Comparison of ENCODE assay signal across 28 cellular contexts in the genomic region with DNA sequence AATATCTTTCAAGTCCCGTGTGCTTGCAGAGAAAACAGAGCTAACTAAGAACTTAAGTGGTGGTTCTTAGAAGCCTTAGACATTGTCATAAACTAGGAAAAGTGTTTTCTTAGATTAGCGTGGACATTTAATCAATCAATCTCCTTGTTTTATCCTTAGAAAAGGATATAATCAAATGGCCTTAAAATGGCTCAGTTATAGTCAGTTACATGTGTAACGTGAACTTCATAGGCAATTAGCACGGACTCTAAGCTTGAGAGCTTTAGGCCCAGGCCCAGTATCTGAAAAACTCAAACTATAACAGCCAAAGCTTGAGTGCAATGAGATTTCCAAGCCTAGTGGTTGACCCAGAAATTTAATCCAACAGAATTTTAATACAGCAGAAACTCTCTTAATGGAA.
"Had no signal": no experiment of that assay in that cellular context is flagged by ENCODE, and none has a peak within 500 bp of the region (broad histone marks: within the 10 kb centered on the region; RNA-seq: fewer than 3 reads in every experiment).

No MANE protein-coding gene starts in this region.

- ATAC-seq: activated CD4-positive, alpha-beta T cell treated with anti-CD3 and anti-CD28 coated beads for 36 hours; activated CD8-positive, alpha-beta memory T cell treated with anti-CD3 and anti-CD28 coated beads, Interleukin-2, amount 10 ng/mL, durations not matched to agents 7 days and 5 days; activated CD8-positive, alpha-beta T cell treated with anti-CD3 and anti-CD28 coated beads, Interleukin-2, amount 10 ng/mL, durations not matched to agents 7 days and 5 days; activated naive CD8-positive, alpha-beta T cell treated with anti-CD3 and anti-CD28 coated beads, Interleukin-2, amount 50 U/mL, for 24 hours; foreskin keratinocyte; gastrocnemius medialis; heart right ventricle had no signal

- H3K9me3 ChIP-seq: adrenal gland, breast epithelium, esophagus muscularis mucosa, gastrocnemius medialis, heart right ventricle had no signal

- DNase-seq: activated CD4-positive, alpha-beta memory T cell treated with anti-CD3 and anti-CD28 coated beads for 36 hours; activated CD4-positive, alpha-beta T cell treated with anti-CD3 and anti-CD28 coated beads for 36 hours; activated CD4-positive, alpha-beta T cell treated with anti-CD3 and anti-CD28 coated beads, Interleukin-2, amount 10 ng/mL, durations not matched to agents 24 days and 14 days; activated CD4-positive, CD25-positive, alpha-beta regulatory T cell; activated CD4-positive, CD25-positive, alpha-beta regulatory T cell treated with anti-CD3 and anti-CD28 coated beads, Interleukin-2, amount 50 U/mL, for 72 hours; activated CD8-positive, alpha-beta memory T cell treated with anti-CD3 and anti-CD28 coated beads, Interleukin-2, amount 10 ng/mL, durations not matched to agents 7 days and 5 days; activated CD8-positive, alpha-beta memory T cell treated with anti-CD3 and anti-CD28 coated beads, Interleukin-2, amount 50 U/mL, for 4 hours; activated CD8-positive, alpha-beta T cell treated with anti-CD3 and anti-CD28 coated beads, Interleukin-2, amount 10 ng/mL, durations not matched to agents 7 days and 5 days; activated effector memory CD4-positive, alpha-beta T cell treated with anti-CD3 and anti-CD28 coated beads, Interleukin-2, amount 50 U/mL, for 16 hours; activated naive CD4-positive, alpha-beta T cell treated with anti-CD3 and anti-CD28 coated beads for 36 hours; activated naive CD8-positive, alpha-beta T cell treated with anti-CD3 and anti-CD28 coated beads for 36 hours; activated naive CD8-positive, alpha-beta T cell treated with anti-CD3 and anti-CD28 coated beads, Interleukin-2, amount 50 U/mL, for 24 hours; activated T-cell treated with anti-CD3 and anti-CD28 coated beads, Interleukin-2, amount 50 U/mL, for 1 hour; activated T-cell treated with anti-CD3 and anti-CD28 coated beads, Interleukin-2, amount 50 U/mL, for 48 hours; adrenal gland; amygdala; aorta; dorsolateral prefrontal cortex; effector memory CD4-positive, alpha-beta T cell; endodermal cell; foreskin keratinocyte; gastrocnemius medialis; heart right ventricle; T-helper 2 cell had no signal

- H3K36me3 ChIP-seq: adrenal gland, breast epithelium, cardiac muscle cell, esophagus muscularis mucosa, gastrocnemius medialis, heart right ventricle had no signal

- H3K4me3 ChIP-seq: adrenal gland, breast epithelium, cardiac muscle cell, coronary artery, dorsolateral prefrontal cortex, esophagus muscularis mucosa, gastrocnemius medialis, heart right ventricle had no signal

- H3K27ac ChIP-seq: adrenal gland, breast epithelium, cardiac muscle cell, dorsolateral prefrontal cortex, esophagus muscularis mucosa, foreskin keratinocyte, gastrocnemius medialis had no signal

- H3K27me3 ChIP-seq: adrenal gland, breast epithelium, esophagus muscularis mucosa, foreskin keratinocyte, gastrocnemius medialis, heart right ventricle had no signal

- H3K4me1 ChIP-seq: breast epithelium, foreskin keratinocyte had no signal
